1 cellular context compared by ENCODE assay signal in genomic region chr9:136657975-136658848, GRCh38.
TF ChIP-seq lines count a peak whose summit lies in the region.

No MANE protein-coding gene starts in this region.

TF ChIP-seq in K562, 482 proteins besides CTCF, POLR2A, EP300 and RAD21 (continues in another document):
- TF ChIP-seq FOXK2 (conservative IDR thresholded peaks at IDR 0.05 in 1 of 2, IDR thresholded peaks at IDR 0.05 in 1 of 2; ENCODE audit: low read depth in 2 of 2) = no peak
- no peak for TF ChIP-seq MTA2 (IDR thresholded peaks at IDR 0.05; ENCODE audit: low read depth)
- no peak for TF ChIP-seq DMBX1 (CRISPR knock-in tag; IDR thresholded peaks at IDR 0.05; ENCODE audit: borderline replicate concordance)
- peak; percentile 95 for TF ChIP-seq ZFP36 (IDR thresholded peaks at IDR 0.05; ENCODE audit: low read depth, low read length, partially characterized antibody)
- no peak for TF ChIP-seq UBTF (IDR thresholded peaks at IDR 0.05; ENCODE audit: borderline replicate concordance in 1 of 2, low read depth in 2 of 2, low read length in 2 of 2)
- TF ChIP-seq NFE2 (IDR thresholded peaks at IDR 0.05; ENCODE audit: low read depth) = no peak
- TF ChIP-seq HDAC1 (IDR thresholded peaks at IDR 0.05) = no peak
- TF ChIP-seq CBX3 (IDR thresholded peaks at IDR 0.05; ENCODE audit: borderline replicate concordance in 1 of 2, low read length in 2 of 2) = 0 out of 3 replicates have a peak, but pooled peaks of 1 of the 2 experiments have one; percentile 28
- no peak for TF ChIP-seq SNIP1 (IDR thresholded peaks at IDR 0.05; ENCODE audit: low read depth)
- TF ChIP-seq SIX5 (IDR thresholded peaks at IDR 0.05; ENCODE audit: borderline replicate concordance in 1 of 2, insufficient read depth in 1 of 2, low read depth in 1 of 2, low read length in 2 of 2) = no peak
- TF ChIP-seq TCF7 (IDR thresholded peaks at IDR 0.05; ENCODE audit: borderline replicate concordance) = no peak
- no peak for TF ChIP-seq DEAF1 (CRISPR knock-in tag; IDR thresholded peaks at IDR 0.05)
- 0 out of 4 replicates have a peak, but pooled peaks of 1 of the 2 experiments have one; percentile 10 for TF ChIP-seq KDM1A (IDR thresholded peaks at IDR 0.05)
- TF ChIP-seq ELF4 (CRISPR knock-in tag; IDR thresholded peaks at IDR 0.05) = no peak
- TF ChIP-seq DLX4 (CRISPR knock-in tag; IDR thresholded peaks at IDR 0.05) = no peak
- peak; percentile 80 for TF ChIP-seq TRIM28 (IDR thresholded peaks at IDR 0.05)
- no peak for TF ChIP-seq NELFE (IDR thresholded peaks at IDR 0.05; ENCODE audit: insufficient read depth, insufficient read length)
- 0 out of 2 replicates have a peak, but pooled peaks have one; percentile 57 for TF ChIP-seq HNRNPL (IDR thresholded peaks at IDR 0.05; ENCODE audit: low read depth, low read length)
- TF ChIP-seq ZNF165 (CRISPR knock-in tag; IDR thresholded peaks at IDR 0.05; ENCODE audit: borderline replicate concordance) = no peak
- peak; percentile 81 for TF ChIP-seq ZNF407 (IDR thresholded peaks at IDR 0.05; ENCODE audit: low read depth)
- no peak for TF ChIP-seq ZNF134 (CRISPR knock-in tag; conservative IDR thresholded peaks at IDR 0.05)
- TF ChIP-seq CREB1 (IDR thresholded peaks at IDR 0.05) = no peak
- TF ChIP-seq CREB1 (CRISPR knock-in tag; IDR thresholded peaks at IDR 0.05) = no peak
- no peak for TF ChIP-seq ARID3B (CRISPR knock-in tag; IDR thresholded peaks at IDR 0.05; ENCODE audit: borderline replicate concordance)
- peak; percentile 70 for TF ChIP-seq ZBTB33 (CRISPR knock-in tag; IDR thresholded peaks at IDR 0.05)
- no peak for TF ChIP-seq CLOCK (CRISPR knock-in tag; IDR thresholded peaks at IDR 0.05; ENCODE audit: borderline replicate concordance)
- no peak for TF ChIP-seq TARDBP (IDR thresholded peaks at IDR 0.05)
- no peak for TF ChIP-seq NFYB (IDR thresholded peaks at IDR 0.05; ENCODE audit: extremely low read depth, insufficient read length)
- TF ChIP-seq AFF4 (CRISPR knock-in tag; IDR thresholded peaks at IDR 0.05) = no peak
- no peak for TF ChIP-seq MAZ (CRISPR knock-in tag; conservative IDR thresholded peaks at IDR 0.05 in 1 of 2, IDR thresholded peaks at IDR 0.05 in 1 of 2)
- no peak for TF ChIP-seq ZFPM2 (CRISPR knock-in tag; IDR thresholded peaks at IDR 0.05)
- TF ChIP-seq U2AF1 (optimal IDR thresholded peaks at IDR 0.05; ENCODE audit: low read depth, low read length) = no peak
- TF ChIP-seq SRSF1 (IDR thresholded peaks at IDR 0.05; ENCODE audit: low read depth, low read length) = no peak
